ENCODE assay signal across 31 cellular contexts in the genomic region with DNA sequence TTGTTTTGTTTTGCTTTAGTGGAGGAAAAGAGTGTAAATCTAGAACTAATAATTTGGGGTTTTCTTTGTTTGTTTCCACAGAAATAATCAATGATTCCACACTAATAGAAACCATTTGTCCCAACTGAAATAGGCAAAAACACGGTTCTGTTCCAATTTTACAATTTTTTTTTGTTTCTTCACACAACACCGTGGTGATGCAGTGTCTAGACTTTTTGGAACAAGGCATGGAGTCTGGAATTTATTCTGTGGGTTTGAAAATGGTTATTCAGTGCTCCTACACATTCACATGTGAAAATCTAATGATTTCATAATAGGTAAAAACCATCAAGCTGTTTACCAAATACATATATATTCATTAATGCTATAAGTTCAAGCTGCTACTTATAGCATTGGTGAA.
DNase-seq lines count a peak whose midpoint lies in the region; ATAC-seq and TF ChIP-seq lines count a peak whose summit lies in the region.
"Had no signal": no experiment of that assay in that cellular context is flagged by ENCODE, and none has a peak within 500 bp of the region (broad histone marks: within the 10 kb centered on the region; RNA-seq: fewer than 3 reads in every experiment).

No MANE protein-coding gene starts in this region.

- H3K36me3 ChIP-seq in left ventricle myocardium inferior: no peaks in the 10 kb centered on the region
- no peaks in the 10 kb centered on the region for H3K36me3 ChIP-seq in heart right ventricle
- H3K36me3 ChIP-seq in smooth muscle cell (ENCODE audit: low read depth): no peaks in the 10 kb centered on the region
- H3K36me3 ChIP-seq: SJCRH30 had no signal

- H3K4me3 ChIP-seq in left ventricle myocardium inferior: no peak overlapping the region
- H3K4me3 ChIP-seq in heart right ventricle: no peak overlapping the region
- H3K4me3 ChIP-seq in fibroblast of pulmonary artery (replicated peaks; ENCODE audit: low read depth, low read length): no peak overlapping the region
- no peak overlapping the region for H3K4me3 ChIP-seq in smooth muscle cell
- H3K4me3 ChIP-seq: SJCRH30 had no signal

- no peaks in the 10 kb centered on the region for H3K27me3 Mint-ChIP-seq in chondrocyte (ENCODE audit: low read depth)

- no peak for DNase-seq in left ventricle myocardium inferior
- no peak for DNase-seq in heart right ventricle
- DNase-seq in chondrocyte (ENCODE audit: low spot score): no peak
- peak; percentile 39 for DNase-seq in fibroblast of pulmonary artery (ENCODE audit: low read depth)
- DNase-seq in smooth muscle cell (lab: John Stamatoyannopoulos, UW; ENCODE audit: unreplicated experiment): no peak
- no peak for DNase-seq in NCI-H345 treated with DMSO at 0.1 percent for 48 hours (lab: John Stamatoyannopoulos, UW; ENCODE audit: unreplicated experiment)
- DNase-seq in kidney glomerular epithelial cell (lab: John Stamatoyannopoulos, UW): no peak
- DNase-seq: ACHN; C1 segment of cervical spinal cord; Caco-2; CD4-positive, alpha-beta memory T cell; DMS 273 treated with DMSO at 0.1 percent for 48 hours; DMS79; EL; GDM1; MM.1S; NCI-H1694 treated with DMSO at 0.1 percent for 48 hours; NCI-H2081; NCI-H2171; NCI-H345; NCI-H524; NCI-H774; NK-92 treated with Interleukin-12 subunit alpha and Interleukin-12 subunit beta, amount 100 ng/mL, for 24 hours; SJCRH30 had no signal

- WGBS in heart right ventricle, 2 donors: 57 to 61% methylated on average over 2 of the region's 2 CpGs
- WGBS in smooth muscle cell (ENCODE audit: low lambda C conversion rate): 56% methylated on average over 2 of the region's 2 CpGs

- H3K9ac ChIP-seq in smooth muscle cell (ENCODE audit: low read depth): no peak overlapping the region
- H3K9ac ChIP-seq: KMS-11 had no signal

- H3K9me3 ChIP-seq in left ventricle myocardium inferior (replicated peaks) (peaks cover 29% of the 10 kb centered on the region), heart right ventricle (peaks cover 0 to 29% (median 0%) of the 10 kb centered on the region in 11 donors), smooth muscle cell (replicated peaks; ENCODE audit: low read depth) (no peaks in the 10 kb centered on the region)
- H3K9me3 ChIP-seq: Caco-2, SJCRH30 had no signal

- H3K4me1 Mint-ChIP-seq in chondrocyte (ENCODE audit: low read depth): peaks cover 32% of the 10 kb centered on the region
- H3K4me1 Mint-ChIP-seq: CD4-positive, alpha-beta memory T cell; IgD-negative memory B cell had no signal

- H4K20me1 ChIP-seq in smooth muscle cell (ENCODE audit: low read depth): no peaks in the 10 kb centered on the region

- H3K27ac ChIP-seq in left ventricle myocardium inferior (replicated peaks): peak overlapping the region; percentile 3
- H3K27ac ChIP-seq in heart right ventricle: peak overlapping the region in 3 of 10 donors; percentile 2 to 64 (median 3)
- H3K27ac ChIP-seq in smooth muscle cell (ENCODE audit: low read depth): peak overlapping the region; percentile 64
- H3K27ac ChIP-seq: 22Rv1, HL-60, KMS-11, SJCRH30 had no signal

- H3K36me3 Mint-ChIP-seq in chondrocyte (ENCODE audit: low read depth): peaks cover 6% of the 10 kb centered on the region
- H3K36me3 Mint-ChIP-seq: CD4-positive, alpha-beta memory T cell; IgD-negative memory B cell had no signal

- H3K4me3 Mint-ChIP-seq in chondrocyte (ENCODE audit: unreplicated experiment): no peak overlapping the region
- H3K4me3 Mint-ChIP-seq: CD4-positive, alpha-beta memory T cell; IgD-negative memory B cell had no signal

- peaks cover 21% of the 10 kb centered on the region for H3K9me3 Mint-ChIP-seq in chondrocyte (ENCODE audit: low read depth)

- no peak overlapping the region for H2AFZ ChIP-seq in smooth muscle cell (ENCODE audit: low read depth)

- no peak for TF ChIP-seq CTCF in left ventricle myocardium inferior (IDR thresholded peaks at IDR 0.05; ENCODE audit: borderline replicate concordance)
- TF ChIP-seq CTCF in heart right ventricle (IDR thresholded peaks at IDR 0.05): no peak
- TF ChIP-seq CTCF in chondrocyte (IDR thresholded peaks at IDR 0.05): no peak
- no peak for TF ChIP-seq CTCF in fibroblast of pulmonary artery (IDR thresholded peaks at IDR 0.05; ENCODE audit: low read length, missing control alignments)
- no peak for TF ChIP-seq CTCF in smooth muscle cell (IDR thresholded peaks at IDR 0.05; ENCODE audit: borderline replicate concordance, insufficient read depth, poor library complexity, severe bottlenecking)

- peak overlapping the region; percentile 46 for H3K4me2 ChIP-seq in smooth muscle cell
- H3K4me2 ChIP-seq: KMS-11 had no signal

- H3F3A ChIP-seq in smooth muscle cell (ENCODE audit: low read depth): no peaks in the 10 kb centered on the region

- H3K4me1 ChIP-seq in left ventricle myocardium inferior (peaks cover 16% of the 10 kb centered on the region), heart right ventricle (peaks cover 0 to 30% (median 4%) of the 10 kb centered on the region in 9 donors), smooth muscle cell (ENCODE audit: low read depth) (peaks cover 6% of the 10 kb centered on the region)
- H3K4me1 ChIP-seq: Caco-2 had no signal

- H3K27me3 ChIP-seq in left ventricle myocardium inferior (ENCODE audit: low read depth) (no peaks in the 10 kb centered on the region), heart right ventricle (no peaks in the 10 kb centered on the region), smooth muscle cell (ENCODE audit: low read depth) (no peaks in the 10 kb centered on the region)
- H3K27me3 ChIP-seq: SJCRH30 had no signal

- H3K27ac Mint-ChIP-seq in chondrocyte (ENCODE audit: unreplicated experiment): peak overlapping the region; percentile 19
- H3K27ac Mint-ChIP-seq: CD4-positive, alpha-beta memory T cell; IgD-negative memory B cell had no signal

- peaks cover 17% of the 10 kb centered on the region for H3K79me2 ChIP-seq in smooth muscle cell (ENCODE audit: low read depth)

- intact Hi-C loops in left ventricle myocardium inferior (cut with micrococcal nuclease) (no loop called here), heart right ventricle (cut with DNase I) (no loop called here)

- ATAC-seq in heart right ventricle (no peak), GM18858 (IDR thresholded peaks at IDR 0.05; ENCODE audit: unreplicated experiment) (no peak)
- ATAC-seq: PC-3, SK-N-SH treated with all-trans-retinoic acid at 6 μM for 48 hours had no signal
